Comparison of ENCODE assay signal across 8 cellular contexts in the genomic region with DNA sequence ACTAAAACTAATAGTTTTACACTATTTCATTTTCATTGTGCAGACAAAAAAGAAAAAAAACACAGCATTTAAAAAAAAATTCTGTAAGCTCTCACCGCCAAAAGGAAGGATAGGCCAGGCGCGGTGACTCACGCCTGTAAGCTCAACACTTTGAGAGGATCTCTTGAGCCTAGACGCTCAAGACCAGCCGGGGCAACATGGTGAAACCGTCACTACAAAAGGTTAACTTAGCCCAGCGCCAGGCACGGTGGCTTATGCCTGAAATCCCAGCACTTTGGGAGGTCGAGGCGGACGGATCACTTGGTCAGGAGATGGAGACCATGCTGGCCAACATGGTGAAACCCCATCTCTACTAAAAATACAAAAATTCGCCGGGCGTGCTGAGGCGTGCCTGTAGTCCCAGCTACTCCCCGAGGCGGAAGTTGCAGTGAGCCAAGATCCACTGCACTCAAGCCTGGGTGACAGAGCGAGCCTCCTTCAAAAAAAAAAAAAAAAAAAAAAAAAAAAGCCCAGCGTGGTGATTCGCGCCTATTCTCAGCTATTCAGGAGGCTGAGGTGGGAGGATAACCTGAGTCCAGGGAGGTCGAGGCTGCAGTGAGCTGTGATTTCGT. TPM values are rescaled to one million over a fixed set of nuclear protein-coding genes. Genes with fewer than 3 reads are reported as not detected.
DNase-seq lines count a peak whose midpoint lies in the region; ATAC-seq, FAIRE-seq and TF ChIP-seq lines count a peak whose summit lies in the region.

No MANE protein-coding gene starts in this region.

- intact Hi-C loops in adrenal gland (cut with DNase I), result no loop called here

- H3K4me3 ChIP-seq in AG04449 (ENCODE audit: low read depth, low read length) (peak overlapping the region; percentile 80), SK-N-MC (peak overlapping the region; percentile 84), adrenal gland (peak overlapping the region in 1 of 4 donors; percentile 77)

- CTCF ChIA-PET in AG04449 (lab: Yijun Ruan, JAX), result interaction anchor here (0.8 to 3.3 kb wide), 10 partner anchors 8 to 162 kb away, joined by 3 to 61 read pairs (median 4); no protein-coding TSS in a partner anchor
- CTCF ChIA-PET in HEK293T (lab: Yijun Ruan, JAX), result interaction anchor here (0.7 to 1.1 kb wide), 3 partner anchors 9 to 41 kb away, joined by 3 to 13 read pairs (median 3); no protein-coding TSS in a partner anchor

- H3K4me1 ChIP-seq in adrenal gland (replicated peaks in 1 of 2), result peaks cover 7 to 17% of the 10 kb centered on the region in 2 donors

- TF ChIP-seq CTCF in AG04449 (IDR thresholded peaks at IDR 0.05; ENCODE audit: insufficient read depth, low read length, missing control alignments) (no peak), adrenal gland (IDR thresholded peaks at IDR 0.05) (no peak)

- H3K9me3 ChIP-seq in SK-N-MC (ENCODE audit: low read depth, low read length), result no peaks in the 10 kb centered on the region
- H3K9me3 ChIP-seq in adrenal gland (replicated peaks in 1 of 3), result no peaks in the 10 kb centered on the region

- H3K27ac ChIP-seq in SK-N-MC, result peak overlapping the region; percentile 16; the same call in 1 of the 2 replicates
- peak overlapping the region in 4 of 5 donors; percentile 73 to 100 (median 98) for H3K27ac ChIP-seq in adrenal gland

- WGBS in adrenal gland, 4 donors, result 50 to 73% (median 63%) methylated on average over 24 of the region's 24 CpGs

- no peak for TF ChIP-seq POLR2A in adrenal gland (IDR thresholded peaks at IDR 0.05)

- ATAC-seq in HG03175 (IDR thresholded peaks at IDR 0.05; ENCODE audit: unreplicated experiment), result no peak

- DNase-seq in AG04449 (ENCODE audit: low read depth, low spot score) (no peak), HEK293T (ENCODE audit: extremely low spot score) (no peak), SK-N-MC (ENCODE audit: low read depth, low spot score) (no peak), adrenal gland (peak in 6 of 7 donors; percentile 35 to 66 (median 52)), iris pigment epithelial cell (ENCODE audit: low read depth) (peak; percentile 26), frontal cortex (ENCODE audit: low spot score in 2 of 2) (no peak)
- peak; percentile 68 for DNase-seq in stimulated activated CD4-positive, alpha-beta T cell treated with anti-CD3 and anti-CD28 coated beads, Interleukin-15, amount 100 ng/mL, for 24 hours

- H3K9ac ChIP-seq in SK-N-MC (ENCODE audit: insufficient read length), result peak overlapping the region; percentile 95

- no peaks in the 10 kb centered on the region for H3K27me3 ChIP-seq in adrenal gland

- FAIRE-seq in frontal cortex (lab: Jason Lieb, UNC), result no peak

- no peaks in the 10 kb centered on the region for H3K36me3 ChIP-seq in SK-N-MC (ENCODE audit: insufficient read depth, low read length)
- H3K36me3 ChIP-seq in adrenal gland (replicated peaks in 1 of 2), result no peaks in the 10 kb centered on the region

- POLR2A ChIA-PET in AG04449 (lab: Yijun Ruan, JAX), result interaction anchor here (0.6 to 1.5 kb wide), 5 partner anchors 14 to 119 kb away, joined by 3 to 8 read pairs (median 4); a partner anchor contains a TSS
- POLR2A ChIA-PET in HEK293T (lab: Yijun Ruan, JAX), result interaction anchor here (0.6 to 3.9 kb wide), 33 partner anchors 7 to 230 kb away, joined by 3 to 187 read pairs (median 4); a partner anchor contains a TSS

TF ChIP-seq in HEK293T, 16 proteins besides CTCF, POLR2A, EP300 and RAD21:
- TF ChIP-seq ZNF384 (IDR thresholded peaks at IDR 0.05) (peak; percentile 98), FOXA1 (IDR thresholded peaks at IDR 0.05) (no peak), HDGF (IDR thresholded peaks at IDR 0.05; ENCODE audit: borderline replicate concordance) (no peak), LEF1 (IDR thresholded peaks at IDR 0.05; ENCODE audit: borderline replicate concordance) (no peak), BHLHE40 (IDR thresholded peaks at IDR 0.05; ENCODE audit: borderline replicate concordance) (no peak), SUZ12 (IDR thresholded peaks at IDR 0.05) (no peak), L3MBTL2 (conservative IDR thresholded peaks at IDR 0.05) (0 out of 2 replicates have a peak, but pooled peaks have one; percentile 22), FOXM1 (IDR thresholded peaks at IDR 0.05; ENCODE audit: borderline replicate concordance) (no peak)

RNA-seq across cellular contexts. Expression of a gene that starts 14.3 kb away (rescaled TPM):
- 10 to 100 TPM; 24.5 to 51.2 (median 35.1) TPM for total RNA-seq in adrenal gland
- 10 to 100 TPM; 16.4 to 31.2 (median 18.8) TPM for polyA plus RNA-seq in adrenal gland
- 58.3 TPM for total RNA-seq in frontal cortex

RNA-seq across cellular contexts. Expression of a gene that starts 25.7 kb away (rescaled TPM):
- 1 to 10 TPM in 1 of 8 donors, under 1 TPM in 7; 0.24 to 1.0 (median 0.71) TPM for total RNA-seq in adrenal gland
- polyA plus RNA-seq in adrenal gland, result 1 to 10 TPM; 1.2 to 4.5 (median 2.3) TPM
- total RNA-seq in frontal cortex, result 2.9 TPM

Comparison
In these comparisons a context has a peak if more than half of its experiments do, and no peak if none do; other contexts are left out.
1. DNase-seq: peak in adrenal gland (6 of 7), iris pigment epithelial cell (single experiment) and stimulated activated CD4-positive, alpha-beta T cell treated with anti-CD3 and anti-CD28 coated beads, Interleukin-15, amount 100 ng/mL, for 24 hours (single experiment); none in AG04449 (single experiment), HEK293T (single experiment), SK-N-MC (single experiment) and frontal cortex (0 of 2).